1 cellular context compared by ENCODE assay signal in the genomic region with DNA sequence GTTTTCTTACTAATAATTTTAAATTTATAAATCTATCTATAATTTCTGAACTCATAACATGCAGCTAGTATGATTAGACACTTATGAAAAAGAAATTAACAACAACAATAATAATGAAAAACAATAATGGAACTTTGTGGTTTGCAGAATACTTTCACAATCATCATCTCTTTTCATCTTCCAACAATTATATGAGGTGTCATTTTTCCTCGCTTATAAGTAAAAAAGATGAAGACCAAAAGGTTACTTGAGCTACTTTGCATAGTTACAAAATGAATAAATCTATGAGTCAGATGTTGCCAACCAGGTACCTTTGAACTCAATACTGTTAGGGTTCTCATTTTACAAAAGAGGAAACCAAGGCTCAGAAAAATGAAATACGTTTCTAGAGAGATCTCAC.
TF ChIP-seq lines count a peak whose summit lies in the region.

No MANE protein-coding gene starts in this region.

TF ChIP-seq in GM12878, 131 proteins besides CTCF, POLR2A, EP300 and RAD21 (continued from another document):
- TF ChIP-seq IKZF1 (conservative IDR thresholded peaks at IDR 0.05), result peak; percentile 41; the same call in 1 of the 2 replicates
- TF ChIP-seq CREM (IDR thresholded peaks at IDR 0.05; ENCODE audit: low read depth), result peak; percentile 77
- peak; percentile 87 for TF ChIP-seq TCF7 (IDR thresholded peaks at IDR 0.05; ENCODE audit: borderline replicate concordance)
- TF ChIP-seq CREB1 (IDR thresholded peaks at IDR 0.05; ENCODE audit: low read depth), result peak; percentile 63
TF ChIP-seq in GM12878: peak in this region for 29.
